Comparison of ENCODE assay signal across 8 cellular contexts in genomic region chr2:42809876-42810125, GRCh38. TPM values are rescaled to one million over a fixed set of nuclear protein-coding genes. Genes with fewer than 3 reads are reported as not detected.
DNase-seq lines count a peak whose midpoint lies in the region; ATAC-seq and TF ChIP-seq lines count a peak whose summit lies in the region.

No MANE protein-coding gene starts in this region.

- H3K36me3 Mint-ChIP-seq in activated T-helper 2 cell treated with anti-CD3 and anti-CD28 coated beads, Interferon-gamma antibody, Interleukin-2, Interleukin-4, amounts not matched to agents 10 μg/mL and 5 μg/mL and 100 μg/mL, durations not matched to agents 14 hours and 24 hours and 36 hours (ENCODE audit: low read depth), result peaks cover 6% of the 10 kb centered on the region

- H3K27me3 Mint-ChIP-seq in activated T-helper 2 cell treated with anti-CD3 and anti-CD28 coated beads, Interferon-gamma antibody, Interleukin-2, Interleukin-4, amounts not matched to agents 10 μg/mL and 5 μg/mL and 100 μg/mL, durations not matched to agents 14 hours and 24 hours and 36 hours (ENCODE audit: low read depth), result no peaks in the 10 kb centered on the region

- peaks cover 26% of the 10 kb centered on the region for H3K4me1 Mint-ChIP-seq in activated T-helper 2 cell treated with anti-CD3 and anti-CD28 coated beads, Interferon-gamma antibody, Interleukin-2, Interleukin-4, amounts not matched to agents 10 μg/mL and 5 μg/mL and 100 μg/mL, durations not matched to agents 14 hours and 24 hours and 36 hours (ENCODE audit: low read depth)

- H3K79me2 ChIP-seq in MM.1S (ENCODE audit: low read length), result no peaks in the 10 kb centered on the region

- peak overlapping the region; percentile 58 for H3K4me3 Mint-ChIP-seq in activated T-helper 2 cell treated with anti-CD3 and anti-CD28 coated beads, Interferon-gamma antibody, Interleukin-2, Interleukin-4, amounts not matched to agents 10 μg/mL and 5 μg/mL and 100 μg/mL, durations not matched to agents 14 hours and 24 hours and 36 hours (ENCODE audit: low read depth)

- no peaks in the 10 kb centered on the region for H3K9me2 ChIP-seq in MM.1S (replicated peaks; ENCODE audit: insufficient read depth, low read length)

- H3K4me1 ChIP-seq in MM.1S (ENCODE audit: low read length), result peaks cover 8% of the 10 kb centered on the region; the same call in 1 of the 2 replicates

- no peak overlapping the region for H2AFZ ChIP-seq in MM.1S (ENCODE audit: low read length)

- no peaks in the 10 kb centered on the region for H3K9me3 ChIP-seq in MM.1S (replicated peaks; ENCODE audit: insufficient read depth, low read length)

- H3K9me3 Mint-ChIP-seq in activated T-helper 2 cell treated with anti-CD3 and anti-CD28 coated beads, Interferon-gamma antibody, Interleukin-2, Interleukin-4, amounts not matched to agents 10 μg/mL and 5 μg/mL and 100 μg/mL, durations not matched to agents 14 hours and 24 hours and 36 hours, result no peaks in the 10 kb centered on the region

- H3F3A ChIP-seq in MM.1S (ENCODE audit: insufficient read depth, low read length), result peaks cover 19% of the 10 kb centered on the region

- no peak overlapping the region for H3K27ac Mint-ChIP-seq in activated T-helper 2 cell treated with anti-CD3 and anti-CD28 coated beads, Interferon-gamma antibody, Interleukin-2, Interleukin-4, amounts not matched to agents 10 μg/mL and 5 μg/mL and 100 μg/mL, durations not matched to agents 14 hours and 24 hours and 36 hours

- H4K20me1 ChIP-seq in MM.1S (ENCODE audit: insufficient read depth, low read length), result no peaks in the 10 kb centered on the region

- H3K4me2 ChIP-seq in MM.1S (ENCODE audit: low read depth, low read length), result peak overlapping the region; percentile 63; the same call in 1 of the 2 replicates

- H3K9ac ChIP-seq in MM.1S (ENCODE audit: low read length), result peak overlapping the region; percentile 96

- ATAC-seq in GM21576 (IDR thresholded peaks at IDR 0.05; ENCODE audit: unreplicated experiment) (peak; percentile 39), omental fat pad (ENCODE audit: low FRiP score) (peak; percentile 72), HG02981 (IDR thresholded peaks at IDR 0.05; ENCODE audit: unreplicated experiment) (no peak)

- peak overlapping the region; percentile 57 for H3K4me3 ChIP-seq in MM.1S (ENCODE audit: low read length)

- intact Hi-C loops in activated T-helper 2 cell treated with anti-CD3 and anti-CD28 coated beads, Interferon-gamma antibody, Interleukin-2, Interleukin-4, amounts not matched to agents 10 μg/mL and 5 μg/mL and 100 μg/mL, durations not matched to agents 14 hours and 24 hours and 36 hours (cut with micrococcal nuclease), result loop anchor here (1.0 to 10.0 kb wide), 6 partner anchors 17 to 1552 kb away; partner anchors contain the start of genes CAMKMT, COX7A2L, PREPL and ZFP36L2
- intact Hi-C loops in head of caudate nucleus (cut with DNase I), result loop anchor here (5.0 to 10.0 kb wide), 2 partner anchors 418 to 785 kb away; partner anchors contain the start of genes THADA and ZFP36L2

- H3K27ac ChIP-seq in MM.1S (ENCODE audit: low read length), result peak overlapping the region; percentile 99

- no peaks in the 10 kb centered on the region for H3K27me3 ChIP-seq in MM.1S (replicated peaks; ENCODE audit: insufficient read depth, low read length)

- TF ChIP-seq CTCF in MM.1S (IDR thresholded peaks at IDR 0.05; ENCODE audit: low read length), result no peak; the same call in 1 of the 2 replicates
- TF ChIP-seq CTCF in omental fat pad (IDR thresholded peaks at IDR 0.05), result peak in 1 of 3 donors; percentile 31

- no peaks in the 10 kb centered on the region for H3K36me3 ChIP-seq in MM.1S (replicated peaks; ENCODE audit: insufficient read depth, low read length)

- peak; percentile 79 to 98 (median 94) for DNase-seq in NCI-H1417 (lab: John Stamatoyannopoulos, UW)
- no peak for DNase-seq in NCI-H1417 treated with DMSO at 0.1 percent for 48 hours (lab: John Stamatoyannopoulos, UW)
- DNase-seq in MM.1S, result peak; percentile 82
- DNase-seq in activated T-helper 2 cell treated with anti-CD3 and anti-CD28 coated beads, Interferon-gamma antibody, Interleukin-2, Interleukin-4, amounts not matched to agents 10 μg/mL and 5 μg/mL and 100 μg/mL, durations not matched to agents 14 hours and 24 hours and 36 hours (ENCODE audit: low spot score), result no peak
- peak in 40 of 42 donors; percentile 48 to 91 (median 82) for DNase-seq in head of caudate nucleus
- no peak for DNase-seq in omental fat pad (ENCODE audit: low spot score)

RNA-seq across cellular contexts. Expression of gene HAAO, which starts 17.4 kb away (rescaled TPM):
- 5.1 and 5.8 TPM in 2 replicates for total RNA-seq in activated T-helper 2 cell treated with anti-CD3 and anti-CD28 coated beads, Interferon-gamma antibody, Interleukin-2, Interleukin-4, amounts not matched to agents 10 μg/mL and 5 μg/mL and 100 μg/mL, durations not matched to agents 14 hours and 24 hours and 36 hours
- 1 to 10 TPM; 3.0 to 7.2 (median 3.9) TPM for total RNA-seq in omental fat pad

RNA-seq across cellular contexts. Expression of gene OXER1, which starts 45.9 kb away (rescaled TPM):
- total RNA-seq in activated T-helper 2 cell treated with anti-CD3 and anti-CD28 coated beads, Interferon-gamma antibody, Interleukin-2, Interleukin-4, amounts not matched to agents 10 μg/mL and 5 μg/mL and 100 μg/mL, durations not matched to agents 14 hours and 24 hours and 36 hours, result 1.1 and 1.3 TPM in 2 replicates
- total RNA-seq in omental fat pad, result under 1 TPM in 3 of 4 donors, not detected in 1; 0.44 to 0.96 (median 0.65) TPM

Comparison
In these comparisons a context has a peak if more than half of its experiments do, and no peak if none do; other contexts are left out.
1. DNase-seq: peak in NCI-H1417 (3 of 3), MM.1S (single experiment) and head of caudate nucleus (40 of 42); none in NCI-H1417 treated with DMSO at 0.1 percent for 48 hours (single experiment), activated T-helper 2 cell treated with anti-CD3 and anti-CD28 coated beads, Interferon-gamma antibody, Interleukin-2, Interleukin-4, amounts not matched to agents 10 μg/mL and 5 μg/mL and 100 μg/mL, durations not matched to agents 14 hours and 24 hours and 36 hours (single experiment) and omental fat pad (single experiment).